In the genomic region with DNA sequence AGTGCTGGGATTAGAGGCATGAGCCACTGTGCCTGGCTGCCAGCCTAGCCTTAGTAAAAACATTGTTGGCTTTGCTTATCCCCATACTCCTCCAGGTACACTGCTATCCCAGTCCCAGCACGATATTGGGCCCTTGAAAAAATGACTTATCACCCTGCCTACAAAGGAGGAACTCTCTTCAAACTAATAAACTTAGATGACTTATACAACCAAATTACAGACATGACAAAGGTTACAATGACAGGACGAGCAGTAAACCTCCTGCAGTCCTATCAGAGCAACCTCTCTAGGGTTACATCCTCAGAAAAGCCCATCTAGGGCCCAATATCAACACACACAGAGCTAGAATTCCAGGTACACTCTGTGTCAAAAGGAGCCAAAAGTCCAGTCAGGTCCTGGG, we compare ENCODE assay signal across 19 cellular contexts.
"Had no signal": no experiment of that assay in that cellular context is flagged by ENCODE, and none has a peak within 500 bp of the region (broad histone marks: within the 10 kb centered on the region; RNA-seq: fewer than 3 reads in every experiment).

No MANE protein-coding gene starts in this region.

- H3K27me3 Mint-ChIP-seq: naive thymus-derived CD4-positive, alpha-beta T cell had no signal

- H3K9me3 Mint-ChIP-seq: immature natural killer cell had no signal

- H3K36me3 Mint-ChIP-seq: immature natural killer cell, natural killer cell had no signal

- DNase-seq: dermis blood vessel endothelial cell; dorsolateral prefrontal cortex; effector CD4-positive, alpha-beta T cell; effector memory CD4-positive, alpha-beta T cell; foreskin keratinocyte; heart left ventricle; hypothalamus; immature natural killer cell; islet precursor cell; kidney; kidney glomerular epithelial cell; left lung; left ventricle myocardium superior; lower lobe of right lung; mesenchymal stem cell; naive thymus-derived CD4-positive, alpha-beta T cell; natural killer cell had no signal

- ATAC-seq: foreskin keratinocyte; gastroesophageal sphincter; heart left ventricle; left lung; left ventricle myocardium superior; lower lobe of right lung; naive thymus-derived CD4-positive, alpha-beta T cell; natural killer cell had no signal

- H3K27ac Mint-ChIP-seq: immature natural killer cell, mesothelial cell of epicardium, natural killer cell had no signal

- H3K4me3 Mint-ChIP-seq: immature natural killer cell; mesothelial cell of epicardium; naive thymus-derived CD4-positive, alpha-beta T cell; natural killer cell had no signal
